8 cellular contexts compared by ENCODE assay signal in genomic region chr2:98445708-98446577, GRCh38. TPM values are rescaled to one million over a fixed set of nuclear protein-coding genes. Genes with fewer than 3 reads are reported as not detected.
DNase-seq lines count a peak whose midpoint lies in the region; ATAC-seq and TF ChIP-seq lines count a peak whose summit lies in the region.

No MANE protein-coding gene starts in this region.

- POLR2A ChIA-PET in T-cell (lab: Charles Lee) = interaction anchor here (0.6 to 2.2 kb wide), 4 partner anchors 11 to 113 kb away, joined by 3 to 9 read pairs (median 4); no protein-coding TSS in a partner anchor

- intact Hi-C loops in cardiac septum (cut with DNase I) (loop anchor here (2.0 to 10.0 kb wide), 2 partner anchors 117 to 159 kb away; partner anchors contain the start of genes COA5 and UNC50), ovary (cut with DNase I) (no loop called here)

- no peaks in the 10 kb centered on the region for H3K27me3 Mint-ChIP-seq in T-cell

- peak overlapping the region; percentile 74 for H3K4me3 ChIP-seq in cardiac muscle cell
- H3K4me3 ChIP-seq in epithelial cell of esophagus (ENCODE audit: low read length) = peak overlapping the region; percentile 50
- peak overlapping the region; percentile 62 for H3K4me3 ChIP-seq in ovary

- no peak for TF ChIP-seq POLR2A in ovary (IDR thresholded peaks at IDR 0.05)

- TF ChIP-seq CTCF in cardiac muscle cell (IDR thresholded peaks at IDR 0.05; ENCODE audit: low read depth, low read length) (no peak), epithelial cell of esophagus (IDR thresholded peaks at IDR 0.05; ENCODE audit: insufficient read depth, low read depth, low read length, missing control alignments) (no peak), ovary (IDR thresholded peaks at IDR 0.05) (no peak)

- no peaks in the 10 kb centered on the region for H3K9me3 ChIP-seq in cardiac muscle cell (ENCODE audit: low read depth)
- no peaks in the 10 kb centered on the region for H3K9me3 ChIP-seq in ovary

- peaks cover 55 to 62% (median 56%) of the 10 kb centered on the region in 3 donors for H3K4me1 Mint-ChIP-seq in T-cell

- WGBS in ovary, 3 donors = 64 to 67% (median 65%) methylated on average over 18 of the region's 18 CpGs

- TF ChIP-seq EP300 in ovary (IDR thresholded peaks at IDR 0.05) = no peak

- H3K27me3 ChIP-seq in cardiac muscle cell (no peaks in the 10 kb centered on the region), ovary (no peaks in the 10 kb centered on the region)

- H3K4me3 Mint-ChIP-seq in T-cell = peak overlapping the region; percentile 93 to 96 (median 96)

- CTCF ChIA-PET in T-cell (lab: Charles Lee) = interaction anchor here (0.8 to 4.6 kb wide), 7 partner anchors 16 to 62 kb away, joined by 3 to 29 read pairs (median 3); no protein-coding TSS in a partner anchor

- H3K9me3 Mint-ChIP-seq in T-cell = no peaks in the 10 kb centered on the region

- H3K36me3 Mint-ChIP-seq in T-cell = no peaks in the 10 kb centered on the region

- peak in 1 of 4 experiments; percentile 10 for ATAC-seq in T-cell (replicated peaks in 1 of 4)

- H3K4me1 ChIP-seq in cardiac muscle cell (ENCODE audit: low read depth) (peaks cover 9% of the 10 kb centered on the region), ovary (ENCODE audit: insufficient read depth) (peaks cover 10% of the 10 kb centered on the region)

- DNase-seq in cardiac muscle cell (ENCODE audit: low read depth in 1 of 2, low spot score in 1 of 2) (no peak), cardiac septum (ENCODE audit: low spot score) (no peak), T-cell (peak in 6 of 34 experiments; percentile 35 to 51 (median 42)), epithelial cell of esophagus (ENCODE audit: low read depth) (no peak), ovary (no peak), NCI-H1436 treated with DMSO at 0.1 percent for 48 hours (lab: John Stamatoyannopoulos, UW) (no peak), inferior parietal cortex (ENCODE audit: extremely low spot score) (no peak), GM19240 (ENCODE audit: insufficient read length, low spot score) (no peak)

- H3K27ac Mint-ChIP-seq in T-cell = peak overlapping the region; percentile 92 to 98

- no peak overlapping the region for H3K27ac ChIP-seq in cardiac muscle cell
- H3K27ac ChIP-seq in ovary = no peak overlapping the region

- H3K36me3 ChIP-seq in cardiac muscle cell (no peaks in the 10 kb centered on the region), ovary (no peaks in the 10 kb centered on the region)

RNA-seq across cellular contexts. Expression of gene INPP4A, which starts 1.3 kb away (rescaled TPM):
- 25.0 and 27.7 TPM in 2 replicates for total RNA-seq in cardiac muscle cell
- 11.6 and 13.2 TPM in 2 replicates for polyA plus RNA-seq in cardiac muscle cell
- total RNA-seq in cardiac septum = 19.9 TPM
- total RNA-seq in T-cell = 100 to 1,000 TPM; 126 to 153 (median 136) TPM
- 10 to 100 TPM; 13.1 to 25.8 (median 18.6) TPM for total RNA-seq in ovary
- 10 to 100 TPM in 1 of 2 donors, 1 to 10 TPM in 1; 7.5 to 12.8 TPM for polyA plus RNA-seq in ovary
